Comparison of ENCODE assay signal across 1 cellular context in the genomic region with DNA sequence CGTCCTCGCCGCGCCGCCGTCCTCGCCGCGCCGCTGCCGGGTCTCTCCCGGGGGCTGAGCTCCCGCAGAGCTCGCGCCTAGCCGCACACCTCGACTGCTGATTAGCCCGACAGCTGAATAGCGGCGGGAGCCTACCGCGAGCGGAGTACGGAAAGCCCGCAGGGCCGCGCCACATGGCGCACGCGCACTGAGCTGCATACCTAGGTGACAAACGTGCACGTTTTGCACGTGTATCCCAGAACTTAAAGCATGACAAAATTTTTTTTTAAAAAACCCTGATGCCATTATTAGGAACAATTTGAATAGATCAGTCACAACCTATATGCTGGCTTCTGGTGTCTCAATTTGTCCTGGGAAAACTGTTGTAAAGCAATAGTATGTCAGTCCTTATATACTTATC.
TF ChIP-seq lines count a peak whose summit lies in the region.

A gene with protein sequence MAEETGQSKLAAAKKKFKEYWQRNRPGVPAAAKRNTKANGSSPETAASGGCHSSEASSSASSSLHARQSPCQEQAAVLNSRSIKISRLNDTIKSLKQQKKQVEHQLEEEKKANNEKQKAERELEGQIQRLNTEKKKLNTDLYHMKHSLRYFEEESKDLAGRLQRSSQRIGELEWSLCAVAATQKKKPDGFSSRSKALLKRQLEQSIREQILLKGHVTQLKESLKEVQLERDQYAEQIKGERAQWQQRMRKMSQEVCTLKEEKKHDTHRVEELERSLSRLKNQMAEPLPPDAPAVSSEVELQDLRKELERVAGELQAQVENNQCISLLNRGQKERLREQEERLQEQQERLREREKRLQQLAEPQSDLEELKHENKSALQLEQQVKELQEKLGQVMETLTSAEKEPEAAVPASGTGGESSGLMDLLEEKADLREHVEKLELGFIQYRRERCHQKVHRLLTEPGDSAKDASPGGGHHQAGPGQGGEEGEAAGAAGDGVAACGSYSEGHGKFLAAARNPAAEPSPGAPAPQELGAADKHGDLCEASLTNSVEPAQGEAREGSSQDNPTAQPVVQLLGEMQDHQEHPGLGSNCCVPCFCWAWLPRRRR (minus strand): TSS at position 122 of the 400 bp plus-strand sequence. CDS start 48,117 bp downstream, outside the sequence.

TF ChIP-seq in HepG2, 621 proteins besides CTCF, POLR2A, EP300 and RAD21 (continued from another document and continues in another):
- TF ChIP-seq, protein P1, sequence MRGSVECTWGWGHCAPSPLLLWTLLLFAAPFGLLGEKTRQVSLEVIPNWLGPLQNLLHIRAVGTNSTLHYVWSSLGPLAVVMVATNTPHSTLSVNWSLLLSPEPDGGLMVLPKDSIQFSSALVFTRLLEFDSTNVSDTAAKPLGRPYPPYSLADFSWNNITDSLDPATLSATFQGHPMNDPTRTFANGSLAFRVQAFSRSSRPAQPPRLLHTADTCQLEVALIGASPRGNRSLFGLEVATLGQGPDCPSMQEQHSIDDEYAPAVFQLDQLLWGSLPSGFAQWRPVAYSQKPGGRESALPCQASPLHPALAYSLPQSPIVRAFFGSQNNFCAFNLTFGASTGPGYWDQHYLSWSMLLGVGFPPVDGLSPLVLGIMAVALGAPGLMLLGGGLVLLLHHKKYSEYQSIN (CRISPR knock-in tag; IDR thresholded peaks at IDR 0.05; ENCODE audit: borderline replicate concordance) = no peak
- TF ChIP-seq YEATS4 (CRISPR knock-in tag; IDR thresholded peaks at IDR 0.05; ENCODE audit: borderline replicate concordance) = peak; percentile 40; the same call in 1 of the 2 replicates
- no peak for TF ChIP-seq HOXA9 (CRISPR knock-in tag; IDR thresholded peaks at IDR 0.05; ENCODE audit: borderline replicate concordance)
- peak; percentile 94 for TF ChIP-seq ZNF232 (CRISPR knock-in tag; IDR thresholded peaks at IDR 0.05; ENCODE audit: borderline replicate concordance)
- TF ChIP-seq ZSCAN12 (CRISPR knock-in tag; IDR thresholded peaks at IDR 0.05) = 0 out of 2 replicates have a peak, but pooled peaks have one; percentile 71
- no peak for TF ChIP-seq HOXA7 (CRISPR knock-in tag; IDR thresholded peaks at IDR 0.05)
- no peak for TF ChIP-seq MTA1 (CRISPR knock-in tag; IDR thresholded peaks at IDR 0.05; ENCODE audit: borderline replicate concordance)
- no peak for TF ChIP-seq KDM1A (CRISPR knock-in tag; IDR thresholded peaks at IDR 0.05)
- TF ChIP-seq TCF7 (IDR thresholded peaks at IDR 0.05; ENCODE audit: low read depth) = no peak
- no peak for TF ChIP-seq NR2F6 (IDR thresholded peaks at IDR 0.05)
- TF ChIP-seq NR2F6 (CRISPR knock-in tag; IDR thresholded peaks at IDR 0.05) = 0 out of 2 replicates have a peak, but pooled peaks have one; percentile 12
- no peak for TF ChIP-seq ZNF782 (CRISPR knock-in tag; IDR thresholded peaks at IDR 0.05; ENCODE audit: borderline replicate concordance)
- TF ChIP-seq SIX1 (CRISPR knock-in tag; IDR thresholded peaks at IDR 0.05; ENCODE audit: borderline replicate concordance) = no peak
- TF ChIP-seq, protein P2, sequence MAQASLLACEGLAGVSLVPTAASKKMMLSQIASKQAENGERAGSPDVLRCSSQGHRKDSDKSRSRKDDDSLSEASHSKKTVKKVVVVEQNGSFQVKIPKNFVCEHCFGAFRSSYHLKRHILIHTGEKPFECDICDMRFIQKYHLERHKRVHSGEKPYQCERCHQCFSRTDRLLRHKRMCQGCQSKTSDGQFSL (CRISPR knock-in tag; IDR thresholded peaks at IDR 0.05) = no peak
- TF ChIP-seq SNAPC2 (CRISPR knock-in tag; IDR thresholded peaks at IDR 0.05) = no peak
- 0 out of 2 replicates have a peak, but pooled peaks have one; percentile 27 for TF ChIP-seq ISL2 (CRISPR knock-in tag; IDR thresholded peaks at IDR 0.05)
- peak; percentile 45 for TF ChIP-seq FOXO1 (CRISPR knock-in tag; IDR thresholded peaks at IDR 0.05)
- TF ChIP-seq, protein P3, sequence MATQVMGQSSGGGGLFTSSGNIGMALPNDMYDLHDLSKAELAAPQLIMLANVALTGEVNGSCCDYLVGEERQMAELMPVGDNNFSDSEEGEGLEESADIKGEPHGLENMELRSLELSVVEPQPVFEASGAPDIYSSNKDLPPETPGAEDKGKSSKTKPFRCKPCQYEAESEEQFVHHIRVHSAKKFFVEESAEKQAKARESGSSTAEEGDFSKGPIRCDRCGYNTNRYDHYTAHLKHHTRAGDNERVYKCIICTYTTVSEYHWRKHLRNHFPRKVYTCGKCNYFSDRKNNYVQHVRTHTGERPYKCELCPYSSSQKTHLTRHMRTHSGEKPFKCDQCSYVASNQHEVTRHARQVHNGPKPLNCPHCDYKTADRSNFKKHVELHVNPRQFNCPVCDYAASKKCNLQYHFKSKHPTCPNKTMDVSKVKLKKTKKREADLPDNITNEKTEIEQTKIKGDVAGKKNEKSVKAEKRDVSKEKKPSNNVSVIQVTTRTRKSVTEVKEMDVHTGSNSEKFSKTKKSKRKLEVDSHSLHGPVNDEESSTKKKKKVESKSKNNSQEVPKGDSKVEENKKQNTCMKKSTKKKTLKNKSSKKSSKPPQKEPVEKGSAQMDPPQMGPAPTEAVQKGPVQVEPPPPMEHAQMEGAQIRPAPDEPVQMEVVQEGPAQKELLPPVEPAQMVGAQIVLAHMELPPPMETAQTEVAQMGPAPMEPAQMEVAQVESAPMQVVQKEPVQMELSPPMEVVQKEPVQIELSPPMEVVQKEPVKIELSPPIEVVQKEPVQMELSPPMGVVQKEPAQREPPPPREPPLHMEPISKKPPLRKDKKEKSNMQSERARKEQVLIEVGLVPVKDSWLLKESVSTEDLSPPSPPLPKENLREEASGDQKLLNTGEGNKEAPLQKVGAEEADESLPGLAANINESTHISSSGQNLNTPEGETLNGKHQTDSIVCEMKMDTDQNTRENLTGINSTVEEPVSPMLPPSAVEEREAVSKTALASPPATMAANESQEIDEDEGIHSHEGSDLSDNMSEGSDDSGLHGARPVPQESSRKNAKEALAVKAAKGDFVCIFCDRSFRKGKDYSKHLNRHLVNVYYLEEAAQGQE (IDR thresholded peaks at IDR 0.05; ENCODE audit: borderline replicate concordance in 1 of 2, low read depth in 1 of 2, low read length in 2 of 2) = no peak
- no peak for TF ChIP-seq RXRA (CRISPR knock-in tag; IDR thresholded peaks at IDR 0.05)
- TF ChIP-seq ZSCAN9 (CRISPR knock-in tag; IDR thresholded peaks at IDR 0.05; ENCODE audit: borderline replicate concordance) = no peak; the same call in 1 of the 2 replicates
- TF ChIP-seq, protein P4, sequence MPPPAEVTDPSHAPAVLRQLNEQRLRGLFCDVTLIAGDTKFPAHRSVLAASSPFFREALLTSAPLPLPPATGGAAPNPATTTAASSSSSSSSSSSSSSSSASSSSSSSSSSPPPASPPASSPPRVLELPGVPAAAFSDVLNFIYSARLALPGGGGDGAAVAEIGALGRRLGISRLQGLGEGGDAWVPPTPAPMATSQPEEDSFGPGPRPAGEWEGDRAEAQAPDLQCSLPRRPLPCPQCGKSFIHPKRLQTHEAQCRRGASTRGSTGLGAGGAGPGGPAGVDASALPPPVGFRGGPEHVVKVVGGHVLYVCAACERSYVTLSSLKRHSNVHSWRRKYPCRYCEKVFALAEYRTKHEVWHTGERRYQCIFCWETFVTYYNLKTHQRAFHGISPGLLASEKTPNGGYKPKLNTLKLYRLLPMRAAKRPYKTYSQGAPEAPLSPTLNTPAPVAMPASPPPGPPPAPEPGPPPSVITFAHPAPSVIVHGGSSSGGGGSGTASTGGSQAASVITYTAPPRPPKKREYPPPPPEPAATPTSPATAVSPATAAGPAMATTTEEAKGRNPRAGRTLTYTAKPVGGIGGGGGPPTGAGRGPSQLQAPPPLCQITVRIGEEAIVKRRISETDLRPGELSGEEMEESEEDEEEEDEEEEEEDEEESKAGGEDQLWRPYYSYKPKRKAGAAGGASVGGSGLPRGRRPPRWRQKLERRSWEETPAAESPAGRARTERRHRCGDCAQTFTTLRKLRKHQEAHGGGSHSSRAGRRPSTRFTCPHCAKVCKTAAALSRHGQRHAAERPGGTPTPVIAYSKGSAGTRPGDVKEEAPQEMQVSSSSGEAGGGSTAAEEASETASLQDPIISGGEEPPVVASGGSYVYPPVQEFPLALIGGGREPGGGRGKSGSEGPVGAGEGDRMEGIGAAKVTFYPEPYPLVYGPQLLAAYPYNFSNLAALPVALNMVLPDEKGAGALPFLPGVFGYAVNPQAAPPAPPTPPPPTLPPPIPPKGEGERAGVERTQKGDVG (CRISPR knock-in tag; IDR thresholded peaks at IDR 0.05; ENCODE audit: borderline replicate concordance) = no peak
- no peak for TF ChIP-seq ZNF10 (CRISPR knock-in tag; IDR thresholded peaks at IDR 0.05; ENCODE audit: borderline replicate concordance, low read depth)
- TF ChIP-seq, protein P5, sequence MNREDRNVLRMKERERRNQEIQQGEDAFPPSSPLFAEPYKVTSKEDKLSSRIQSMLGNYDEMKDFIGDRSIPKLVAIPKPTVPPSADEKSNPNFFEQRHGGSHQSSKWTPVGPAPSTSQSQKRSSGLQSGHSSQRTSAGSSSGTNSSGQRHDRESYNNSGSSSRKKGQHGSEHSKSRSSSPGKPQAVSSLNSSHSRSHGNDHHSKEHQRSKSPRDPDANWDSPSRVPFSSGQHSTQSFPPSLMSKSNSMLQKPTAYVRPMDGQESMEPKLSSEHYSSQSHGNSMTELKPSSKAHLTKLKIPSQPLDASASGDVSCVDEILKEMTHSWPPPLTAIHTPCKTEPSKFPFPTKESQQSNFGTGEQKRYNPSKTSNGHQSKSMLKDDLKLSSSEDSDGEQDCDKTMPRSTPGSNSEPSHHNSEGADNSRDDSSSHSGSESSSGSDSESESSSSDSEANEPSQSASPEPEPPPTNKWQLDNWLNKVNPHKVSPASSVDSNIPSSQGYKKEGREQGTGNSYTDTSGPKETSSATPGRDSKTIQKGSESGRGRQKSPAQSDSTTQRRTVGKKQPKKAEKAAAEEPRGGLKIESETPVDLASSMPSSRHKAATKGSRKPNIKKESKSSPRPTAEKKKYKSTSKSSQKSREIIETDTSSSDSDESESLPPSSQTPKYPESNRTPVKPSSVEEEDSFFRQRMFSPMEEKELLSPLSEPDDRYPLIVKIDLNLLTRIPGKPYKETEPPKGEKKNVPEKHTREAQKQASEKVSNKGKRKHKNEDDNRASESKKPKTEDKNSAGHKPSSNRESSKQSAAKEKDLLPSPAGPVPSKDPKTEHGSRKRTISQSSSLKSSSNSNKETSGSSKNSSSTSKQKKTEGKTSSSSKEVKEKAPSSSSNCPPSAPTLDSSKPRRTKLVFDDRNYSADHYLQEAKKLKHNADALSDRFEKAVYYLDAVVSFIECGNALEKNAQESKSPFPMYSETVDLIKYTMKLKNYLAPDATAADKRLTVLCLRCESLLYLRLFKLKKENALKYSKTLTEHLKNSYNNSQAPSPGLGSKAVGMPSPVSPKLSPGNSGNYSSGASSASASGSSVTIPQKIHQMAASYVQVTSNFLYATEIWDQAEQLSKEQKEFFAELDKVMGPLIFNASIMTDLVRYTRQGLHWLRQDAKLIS (CRISPR knock-in tag; IDR thresholded peaks at IDR 0.05) = no peak
- TF ChIP-seq, protein P6, sequence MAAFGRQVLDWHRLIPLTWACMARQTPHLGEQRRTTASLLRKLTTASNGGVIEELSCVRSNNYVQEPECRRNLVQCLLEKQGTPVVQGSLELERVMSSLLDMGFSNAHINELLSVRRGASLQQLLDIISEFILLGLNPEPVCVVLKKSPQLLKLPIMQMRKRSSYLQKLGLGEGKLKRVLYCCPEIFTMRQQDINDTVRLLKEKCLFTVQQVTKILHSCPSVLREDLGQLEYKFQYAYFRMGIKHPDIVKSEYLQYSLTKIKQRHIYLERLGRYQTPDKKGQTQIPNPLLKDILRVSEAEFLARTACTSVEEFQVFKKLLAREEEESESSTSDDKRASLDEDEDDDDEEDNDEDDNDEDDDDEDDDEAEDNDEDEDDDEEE (CRISPR knock-in tag; IDR thresholded peaks at IDR 0.05) = no peak
- peak; percentile 64; the same call in 1 of the 2 replicates for TF ChIP-seq NAIF1 (CRISPR knock-in tag; IDR thresholded peaks at IDR 0.05; ENCODE audit: borderline replicate concordance)
- TF ChIP-seq, protein P7, sequence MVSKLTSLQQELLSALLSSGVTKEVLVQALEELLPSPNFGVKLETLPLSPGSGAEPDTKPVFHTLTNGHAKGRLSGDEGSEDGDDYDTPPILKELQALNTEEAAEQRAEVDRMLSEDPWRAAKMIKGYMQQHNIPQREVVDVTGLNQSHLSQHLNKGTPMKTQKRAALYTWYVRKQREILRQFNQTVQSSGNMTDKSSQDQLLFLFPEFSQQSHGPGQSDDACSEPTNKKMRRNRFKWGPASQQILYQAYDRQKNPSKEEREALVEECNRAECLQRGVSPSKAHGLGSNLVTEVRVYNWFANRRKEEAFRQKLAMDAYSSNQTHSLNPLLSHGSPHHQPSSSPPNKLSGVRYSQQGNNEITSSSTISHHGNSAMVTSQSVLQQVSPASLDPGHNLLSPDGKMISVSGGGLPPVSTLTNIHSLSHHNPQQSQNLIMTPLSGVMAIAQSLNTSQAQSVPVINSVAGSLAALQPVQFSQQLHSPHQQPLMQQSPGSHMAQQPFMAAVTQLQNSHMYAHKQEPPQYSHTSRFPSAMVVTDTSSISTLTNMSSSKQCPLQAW (CRISPR knock-in tag; IDR thresholded peaks at IDR 0.05) = no peak
- no peak for TF ChIP-seq PAF1 (CRISPR knock-in tag; IDR thresholded peaks at IDR 0.05)
- TF ChIP-seq ADNP (CRISPR knock-in tag; IDR thresholded peaks at IDR 0.05) = no peak
- TF ChIP-seq KMT2A (CRISPR knock-in tag; IDR thresholded peaks at IDR 0.05) = no peak
- no peak for TF ChIP-seq PHF5A (CRISPR knock-in tag; IDR thresholded peaks at IDR 0.05; ENCODE audit: low read depth, unreplicated experiment)
- TF ChIP-seq, protein P8, sequence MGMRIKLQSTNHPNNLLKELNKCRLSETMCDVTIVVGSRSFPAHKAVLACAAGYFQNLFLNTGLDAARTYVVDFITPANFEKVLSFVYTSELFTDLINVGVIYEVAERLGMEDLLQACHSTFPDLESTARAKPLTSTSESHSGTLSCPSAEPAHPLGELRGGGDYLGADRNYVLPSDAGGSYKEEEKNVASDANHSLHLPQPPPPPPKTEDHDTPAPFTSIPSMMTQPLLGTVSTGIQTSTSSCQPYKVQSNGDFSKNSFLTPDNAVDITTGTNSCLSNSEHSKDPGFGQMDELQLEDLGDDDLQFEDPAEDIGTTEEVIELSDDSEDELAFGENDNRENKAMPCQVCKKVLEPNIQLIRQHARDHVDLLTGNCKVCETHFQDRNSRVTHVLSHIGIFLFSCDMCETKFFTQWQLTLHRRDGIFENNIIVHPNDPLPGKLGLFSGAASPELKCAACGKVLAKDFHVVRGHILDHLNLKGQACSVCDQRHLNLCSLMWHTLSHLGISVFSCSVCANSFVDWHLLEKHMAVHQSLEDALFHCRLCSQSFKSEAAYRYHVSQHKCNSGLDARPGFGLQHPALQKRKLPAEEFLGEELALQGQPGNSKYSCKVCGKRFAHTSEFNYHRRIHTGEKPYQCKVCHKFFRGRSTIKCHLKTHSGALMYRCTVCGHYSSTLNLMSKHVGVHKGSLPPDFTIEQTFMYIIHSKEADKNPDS (CRISPR knock-in tag; IDR thresholded peaks at IDR 0.05) = no peak
- TF ChIP-seq, protein P9, sequence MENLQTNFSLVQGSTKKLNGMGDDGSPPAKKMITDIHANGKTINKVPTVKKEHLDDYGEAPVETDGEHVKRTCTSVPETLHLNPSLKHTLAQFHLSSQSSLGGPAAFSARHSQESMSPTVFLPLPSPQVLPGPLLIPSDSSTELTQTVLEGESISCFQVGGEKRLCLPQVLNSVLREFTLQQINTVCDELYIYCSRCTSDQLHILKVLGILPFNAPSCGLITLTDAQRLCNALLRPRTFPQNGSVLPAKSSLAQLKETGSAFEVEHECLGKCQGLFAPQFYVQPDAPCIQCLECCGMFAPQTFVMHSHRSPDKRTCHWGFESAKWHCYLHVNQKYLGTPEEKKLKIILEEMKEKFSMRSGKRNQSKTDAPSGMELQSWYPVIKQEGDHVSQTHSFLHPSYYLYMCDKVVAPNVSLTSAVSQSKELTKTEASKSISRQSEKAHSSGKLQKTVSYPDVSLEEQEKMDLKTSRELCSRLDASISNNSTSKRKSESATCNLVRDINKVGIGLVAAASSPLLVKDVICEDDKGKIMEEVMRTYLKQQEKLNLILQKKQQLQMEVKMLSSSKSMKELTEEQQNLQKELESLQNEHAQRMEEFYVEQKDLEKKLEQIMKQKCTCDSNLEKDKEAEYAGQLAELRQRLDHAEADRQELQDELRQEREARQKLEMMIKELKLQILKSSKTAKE (CRISPR knock-in tag; IDR thresholded peaks at IDR 0.05; ENCODE audit: borderline replicate concordance) = no peak
- peak; percentile 61; the same call in 1 of the 2 replicates for TF ChIP-seq SMYD3 (CRISPR knock-in tag; IDR thresholded peaks at IDR 0.05)
- no peak for TF ChIP-seq PCBP2 (optimal IDR thresholded peaks at IDR 0.05; ENCODE audit: low read depth, low read length, poor library complexity, severe bottlenecking)
